Comparison of ENCODE assay signal across 8 cellular contexts in genomic region chr19:46537136-46538097, GRCh38. TPM values are rescaled to one million over a fixed set of nuclear protein-coding genes. Genes with fewer than 3 reads are reported as not detected.
DNase-seq lines count a peak whose midpoint lies in the region; ATAC-seq, FAIRE-seq and TF ChIP-seq lines count a peak whose summit lies in the region.

No MANE protein-coding gene starts in this region.

- H2BK120ac ChIP-seq in H9 (ENCODE audit: low read depth, low read length, poor library complexity, severe bottlenecking), result no peak overlapping the region

- no peak overlapping the region for H3K4me3 Mint-ChIP-seq in H9

- H3K9me3 ChIP-seq in AG04450 (ENCODE audit: control insufficient read depth, insufficient read depth, low read length) (no peaks in the 10 kb centered on the region), H9 (ENCODE audit: control insufficient read depth, low read depth, low read length) (no peaks in the 10 kb centered on the region), kidney (ENCODE audit: control insufficient read depth in 1 of 2, low read length in 2 of 2) (no peaks in the 10 kb centered on the region)

- H3K4me3 ChIP-seq in AG04450 (ENCODE audit: low read depth, low read length) (no peak overlapping the region), astrocyte of the spinal cord (ENCODE audit: low read depth, low read length) (no peak overlapping the region), kidney (ENCODE audit: low read length in 2 of 2) (no peak overlapping the region)

- H3K9ac ChIP-seq in H9 (ENCODE audit: extremely low read depth, insufficient read length, low read length), result no peak overlapping the region
- no peak overlapping the region for H3K9ac ChIP-seq in kidney (ENCODE audit: low read length in 2 of 2)

- no peak overlapping the region for H4K5ac ChIP-seq in H9 (ENCODE audit: insufficient read length, low read depth, low read length)

- no peak for ATAC-seq in GM18511 (IDR thresholded peaks at IDR 0.05; ENCODE audit: unreplicated experiment)

- intact Hi-C loops in kidney (cut with DNase I), result no loop called here

- in situ Hi-C loops in astrocyte of the spinal cord (cut with HindIII; ENCODE audit: low sequenced_read_pairs), result no loop called here

- H2BK12ac ChIP-seq in H9 (ENCODE audit: insufficient read length, low read depth, low read length), result no peak overlapping the region

- H3K23me2 ChIP-seq in H9 (ENCODE audit: insufficient read length, low read depth, low read length, poor library complexity, severe bottlenecking), result no peaks in the 10 kb centered on the region

- H3K79me2 ChIP-seq in H9 (ENCODE audit: insufficient read depth, low read length), result no peaks in the 10 kb centered on the region

- H3K27me3 Mint-ChIP-seq in H9 (ENCODE audit: low read depth), result peaks cover 27% of the 10 kb centered on the region

- no peak overlapping the region for H2AK5ac ChIP-seq in H9 (ENCODE audit: insufficient read length, low read length)

- no peak overlapping the region for H4K91ac ChIP-seq in H9 (ENCODE audit: insufficient read length, low read depth, low read length)

- FAIRE-seq in kidney (lab: Jason Lieb, UNC), result no peak

- H3K9me3 Mint-ChIP-seq in H9, result no peaks in the 10 kb centered on the region

- H4K8ac ChIP-seq in H9 (replicated peaks; ENCODE audit: insufficient read length, low read depth, low read length), result no peak overlapping the region

- no CpG with 5 or more reads among the region's 19 CpGs for WGBS in H9 (ENCODE audit: extremely low coverage, insufficient read length, low lambda C conversion rate)

- no peak overlapping the region for H2BK20ac ChIP-seq in H9 (ENCODE audit: low read depth, low read length, poor library complexity, severe bottlenecking)

- TF ChIP-seq CTCF in AG04450 (IDR thresholded peaks at IDR 0.05; ENCODE audit: low read depth, low read length) (peak; percentile 91), H9 (conservative IDR thresholded peaks at IDR 0.05) (peak; percentile 92), astrocyte of the spinal cord (IDR thresholded peaks at IDR 0.05; ENCODE audit: low read depth, low read length) (peak; percentile 94), kidney (IDR thresholded peaks at IDR 0.05; ENCODE audit: borderline replicate concordance, extremely low read depth, insufficient read depth) (peak; percentile 79)

- POLR2A ChIA-PET in AG04450 (lab: Yijun Ruan, JAX), result no interaction called here

- no peaks in the 10 kb centered on the region for H3K79me1 ChIP-seq in H9 (ENCODE audit: insufficient read depth, low read depth, low read length, poor library complexity, severe bottlenecking)

- H3K27me3 ChIP-seq in AG04450 (ENCODE audit: control insufficient read depth, insufficient read depth, low read length) (peaks cover 18% of the 10 kb centered on the region), H9 (ENCODE audit: insufficient read depth, low read length) (no peaks in the 10 kb centered on the region)

- H3K36me3 Mint-ChIP-seq in H9 (ENCODE audit: insufficient read depth in 1 of 3, low read depth in 3 of 3), result no peaks in the 10 kb centered on the region

- no peak overlapping the region for H3K4ac ChIP-seq in H9 (ENCODE audit: low read depth, low read length)

- H3K23ac ChIP-seq in H9 (ENCODE audit: insufficient read length, low read depth, low read length), result no peak overlapping the region

- DNase-seq in AG04450 (ENCODE audit: low read depth, low spot score) (no peak), H9 (peak; percentile 68), T-helper 9 cell (peak; percentile 66), astrocyte of the spinal cord (ENCODE audit: low read depth, low spot score) (no peak), kidney (no peak), NCI-H2107 (lab: John Stamatoyannopoulos, UW) (no peak)
- DNase-seq in stimulated activated CD4-positive, alpha-beta T cell treated with anti-CD3 and anti-CD28 coated beads, TNF-alpha, amount 100 ng/mL, for 24 hours (ENCODE audit: low read depth in 3 of 3), result peak; percentile 26 to 64 (median 37)

- H3K27ac ChIP-seq in AG04450 (ENCODE audit: low read depth, low read length) (no peak overlapping the region), H9 (ENCODE audit: insufficient read length, low read depth, low read length) (no peak overlapping the region), kidney (ENCODE audit: low read depth in 2 of 2, low read length in 2 of 2) (no peak overlapping the region)

- no peak overlapping the region for H2BK15ac ChIP-seq in H9 (ENCODE audit: low read depth, low read length)

- H3K4me1 Mint-ChIP-seq in H9, result peaks cover 8 to 19% of the 10 kb centered on the region in 2 experiments

- no peaks in the 10 kb centered on the region for H3K4me1 ChIP-seq in H9 (ENCODE audit: insufficient read depth, low read length)
- no peaks in the 10 kb centered on the region for H3K4me1 ChIP-seq in kidney (ENCODE audit: control insufficient read depth in 1 of 2, insufficient read depth in 1 of 2, low read depth in 1 of 2, low read length in 2 of 2)

- H3K36me3 ChIP-seq in kidney (ENCODE audit: control insufficient read depth in 1 of 2, insufficient read depth in 2 of 2, low read length in 2 of 2), result no peaks in the 10 kb centered on the region

- CTCF ChIA-PET in AG04450 (lab: Charles Lee), result interaction anchor here (0.6 to 3.8 kb wide), 14 partner anchors 9 to 458 kb away, joined by 3 to 44 read pairs (median 4); no protein-coding TSS in a partner anchor

- H3K4me2 ChIP-seq in H9 (ENCODE audit: insufficient read depth, insufficient read length, low read length), result no peak overlapping the region

- peak overlapping the region; percentile 65 for H3K18ac ChIP-seq in H9 (ENCODE audit: insufficient read length, low read depth, low read length)

- no peak overlapping the region for H3K14ac ChIP-seq in H9 (ENCODE audit: insufficient read depth, low read length)

- no peak overlapping the region for H3T11ph ChIP-seq in H9 (ENCODE audit: low read length)

- no peak overlapping the region for H2BK5ac ChIP-seq in H9 (ENCODE audit: insufficient read length, low read length)

- H4K20me1 ChIP-seq in H9 (ENCODE audit: control insufficient read depth, insufficient read depth, insufficient read length), result no peaks in the 10 kb centered on the region

- no peak overlapping the region for H3K27ac Mint-ChIP-seq in H9

- H2AFZ ChIP-seq in H9 (ENCODE audit: low read length), result no peak overlapping the region

- H3K56ac ChIP-seq in H9 (ENCODE audit: insufficient read length, low read depth, low read length), result no peak overlapping the region

RNA-seq across cellular contexts. Expression of gene PNMA8B, which starts 41.8 kb away (rescaled TPM):
- polyA plus RNA-seq in AG04450 (2011; rRNA removed), result 0.17 and 0.24 TPM in 2 replicates
- 0.26 and 0.37 TPM in 2 replicates for polyA minus RNA-seq in AG04450 (2011; rRNA and poly(A)+ RNA removed)
- 1.4 and 1.5 TPM in 2 replicates for total RNA-seq in H9 (2021)
- total RNA-seq in kidney, result 1.3 TPM
- 0.67 TPM for polyA plus RNA-seq in kidney (ENCODE audit: insufficient read depth, low read depth, low replicate concordance)

Comparison
In these comparisons a context has a peak if more than half of its experiments do, and no peak if none do; other contexts are left out.
1. DNase-seq: peak in H9 (single experiment), T-helper 9 cell (single experiment) and stimulated activated CD4-positive, alpha-beta T cell treated with anti-CD3 and anti-CD28 coated beads, TNF-alpha, amount 100 ng/mL, for 24 hours (3 of 3); none in AG04450 (single experiment), astrocyte of the spinal cord (single experiment), kidney (single experiment) and NCI-H2107 (single experiment).
2. Peak in every context shown above with its lines, with median percentiles within 50 percentile points of each other: CTCF ChIP-seq.